In the genomic region with DNA sequence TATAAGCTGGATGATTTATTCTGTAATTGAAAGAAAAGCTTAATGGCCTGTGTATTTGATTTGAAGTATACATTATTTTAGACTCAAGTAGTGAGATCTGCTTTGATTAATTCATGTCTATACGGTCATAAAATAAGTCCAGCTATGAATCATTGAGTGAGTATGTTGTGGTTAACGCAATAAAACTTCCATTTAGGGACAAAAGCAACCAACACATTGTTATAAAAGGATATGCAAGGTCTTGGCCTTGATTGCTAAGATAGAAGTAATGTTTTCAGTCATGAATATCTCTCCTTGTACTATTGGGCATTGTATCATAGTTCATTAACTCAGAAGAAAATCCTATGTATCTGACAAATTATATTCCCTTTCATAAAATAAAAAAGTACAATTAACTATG, we compare ENCODE assay signal across 16 cellular contexts.
DNase-seq lines count a peak whose midpoint lies in the region; ATAC-seq, FAIRE-seq and TF ChIP-seq lines count a peak whose summit lies in the region.
"Had no signal": no experiment of that assay in that cellular context is flagged by ENCODE, and none has a peak within 500 bp of the region (broad histone marks: within the 10 kb centered on the region; RNA-seq: fewer than 3 reads in every experiment).

No MANE protein-coding gene starts in this region.

- no peak for TF ChIP-seq CTCF in astrocyte (IDR thresholded peaks at IDR 0.05; ENCODE audit: insufficient read depth, low read depth, low read length)

- in situ Hi-C loops in ACHN (cut with HindIII; ENCODE audit: low pct_ligation_motif_present, low pct_unique_long_range_greater_than_20kb, low sequenced_read_pairs): no loop called here

- no peaks in the 10 kb centered on the region for H4K20me1 ChIP-seq in astrocyte (ENCODE audit: insufficient read depth, low read length)

- H3K4me3 Mint-ChIP-seq in astrocyte (ENCODE audit: unreplicated experiment) (no peak overlapping the region), T-helper 17 cell (no peak overlapping the region)
- H3K4me3 Mint-ChIP-seq: activated naive CD4-positive, alpha-beta T cell treated with anti-CD3 and anti-CD28 coated beads, Interleukin-2, amount 10 ng/mL, durations not matched to agents 7 days and 5 days; B cell; stimulated activated naive B cell treated with anti-CD40 and anti-IgM and Interleukin-4, amounts not matched to agents 10 μg/mL and 1 μg/mL and 100 μg/mL, for 72 hours had no signal

- peak; percentile 32 for DNase-seq in ACHN
- peak; percentile 8 for DNase-seq in HPDE6-E6E7 (ENCODE audit: extremely low spot score)
- peak; percentile 95 for DNase-seq in astrocyte (ENCODE audit: low read depth)
- DNase-seq in foreskin melanocyte: peak; percentile 91
- no peak for DNase-seq in T-helper 17 cell
- no peak for DNase-seq in activated CD4-positive, alpha-beta T cell treated with anti-CD3 and anti-CD28 coated beads, Interleukin-2, amount 50 U/mL, for 48 hours
- DNase-seq: activated naive CD4-positive, alpha-beta T cell treated with anti-CD3 and anti-CD28 coated beads, Interleukin-2, amount 10 ng/mL, durations not matched to agents 7 days and 5 days; DMS79 treated with DMSO at 0.1 percent for 48 hours; gastrocnemius medialis; NCI-H1436; stimulated activated CD4-positive, alpha-beta T cell treated with anti-CD3 and anti-CD28 coated beads, Interleukin-4, amount 100 ng/mL, for 4 hours; stimulated activated naive B cell treated with anti-CD40 and anti-IgM and Interleukin-4, amounts not matched to agents 10 μg/mL and 1 μg/mL and 100 μg/mL, for 72 hours had no signal

- H3K27me3 ChIP-seq in astrocyte (ENCODE audit: insufficient read depth, low read length): no peaks in the 10 kb centered on the region
- H3K27me3 ChIP-seq: gastrocnemius medialis had no signal

- H3K9ac ChIP-seq in astrocyte (ENCODE audit: low read length): no peak overlapping the region

- no peak overlapping the region for H3K4me3 ChIP-seq in astrocyte (ENCODE audit: insufficient read depth, low read depth, low read length)
- H3K4me3 ChIP-seq: gastrocnemius medialis had no signal

- H3K79me2 ChIP-seq in astrocyte (ENCODE audit: insufficient read depth, low read length): peaks cover 9% of the 10 kb centered on the region

- H3K4me2 ChIP-seq in astrocyte (ENCODE audit: low read length): peak overlapping the region; percentile 4

- H3K4me1 Mint-ChIP-seq in astrocyte (ENCODE audit: low read depth, unreplicated experiment) (peaks cover 18% of the 10 kb centered on the region), T-helper 17 cell (no peaks in the 10 kb centered on the region)
- H3K4me1 Mint-ChIP-seq: activated naive CD4-positive, alpha-beta T cell treated with anti-CD3 and anti-CD28 coated beads, Interleukin-2, amount 10 ng/mL, durations not matched to agents 7 days and 5 days; B cell; stimulated activated naive B cell treated with anti-CD40 and anti-IgM and Interleukin-4, amounts not matched to agents 10 μg/mL and 1 μg/mL and 100 μg/mL, for 72 hours had no signal

- H3K4me1 ChIP-seq in astrocyte (ENCODE audit: insufficient read depth, low read length): peaks cover 28% of the 10 kb centered on the region
- H3K4me1 ChIP-seq: gastrocnemius medialis had no signal

- H3K27ac ChIP-seq in astrocyte (ENCODE audit: low read depth, low read length): peak overlapping the region; percentile 70
- H3K27ac ChIP-seq: gastrocnemius medialis had no signal

- H3K9me3 ChIP-seq in astrocyte (ENCODE audit: insufficient read depth, low read depth, low read length) (no peaks in the 10 kb centered on the region), T-helper 17 cell (ENCODE audit: control insufficient read depth, low read length, poor library complexity, severe bottlenecking) (no peaks in the 10 kb centered on the region)

- H3K27ac Mint-ChIP-seq in astrocyte (ENCODE audit: unreplicated experiment) (peak overlapping the region; percentile 20), T-helper 17 cell (no peak overlapping the region)
- H3K27ac Mint-ChIP-seq: activated naive CD4-positive, alpha-beta T cell treated with anti-CD3 and anti-CD28 coated beads, Interleukin-2, amount 10 ng/mL, durations not matched to agents 7 days and 5 days; B cell; stimulated activated naive B cell treated with anti-CD40 and anti-IgM and Interleukin-4, amounts not matched to agents 10 μg/mL and 1 μg/mL and 100 μg/mL, for 72 hours had no signal

- ATAC-seq in T-helper 17 cell (no peak), HG02970 (IDR thresholded peaks at IDR 0.05; ENCODE audit: low FRiP score, unreplicated experiment) (no peak), GM18511 (IDR thresholded peaks at IDR 0.05; ENCODE audit: unreplicated experiment) (no peak)
- ATAC-seq: gastrocnemius medialis; stimulated activated naive B cell treated with anti-CD40 and anti-IgM and Interleukin-4, amounts not matched to agents 10 μg/mL and 1 μg/mL and 100 μg/mL, for 72 hours had no signal

- no peaks in the 10 kb centered on the region for H3K36me3 ChIP-seq in astrocyte (ENCODE audit: insufficient read depth, low read length)
- H3K36me3 ChIP-seq: gastrocnemius medialis had no signal

- peak; percentile 88 for FAIRE-seq in astrocyte (lab: Jason Lieb, UNC)
- FAIRE-seq: colon had no signal

- no peaks in the 10 kb centered on the region for H3K27me3 Mint-ChIP-seq in astrocyte (ENCODE audit: low read depth, unreplicated experiment)
- no peaks in the 10 kb centered on the region for H3K27me3 Mint-ChIP-seq in T-helper 17 cell
- H3K27me3 Mint-ChIP-seq: activated naive CD4-positive, alpha-beta T cell treated with anti-CD3 and anti-CD28 coated beads, Interleukin-2, amount 10 ng/mL, durations not matched to agents 7 days and 5 days; B cell; stimulated activated naive B cell treated with anti-CD40 and anti-IgM and Interleukin-4, amounts not matched to agents 10 μg/mL and 1 μg/mL and 100 μg/mL, for 72 hours had no signal

- H3K9me3 Mint-ChIP-seq in astrocyte (ENCODE audit: unreplicated experiment): peaks cover 4% of the 10 kb centered on the region

- H3K36me3 Mint-ChIP-seq in astrocyte (ENCODE audit: low read depth, unreplicated experiment): no peaks in the 10 kb centered on the region
- no peaks in the 10 kb centered on the region for H3K36me3 Mint-ChIP-seq in T-helper 17 cell (ENCODE audit: low read depth)
- H3K36me3 Mint-ChIP-seq: activated naive CD4-positive, alpha-beta T cell treated with anti-CD3 and anti-CD28 coated beads, Interleukin-2, amount 10 ng/mL, durations not matched to agents 7 days and 5 days; stimulated activated naive B cell treated with anti-CD40 and anti-IgM and Interleukin-4, amounts not matched to agents 10 μg/mL and 1 μg/mL and 100 μg/mL, for 72 hours had no signal

- no peak overlapping the region for H2AFZ ChIP-seq in astrocyte (ENCODE audit: low read depth, low read length)

Comparison
In these comparisons a context has a peak if more than half of its experiments do, and no peak if none do; other contexts are left out.
1. DNase-seq: peak in ACHN (single experiment), HPDE6-E6E7 (single experiment), astrocyte (single experiment) and foreskin melanocyte (single experiment); none in T-helper 17 cell (0 of 3) and activated CD4-positive, alpha-beta T cell treated with anti-CD3 and anti-CD28 coated beads, Interleukin-2, amount 50 U/mL, for 48 hours (0 of 2).